20 cellular contexts compared by ENCODE assay signal in the genomic region with DNA sequence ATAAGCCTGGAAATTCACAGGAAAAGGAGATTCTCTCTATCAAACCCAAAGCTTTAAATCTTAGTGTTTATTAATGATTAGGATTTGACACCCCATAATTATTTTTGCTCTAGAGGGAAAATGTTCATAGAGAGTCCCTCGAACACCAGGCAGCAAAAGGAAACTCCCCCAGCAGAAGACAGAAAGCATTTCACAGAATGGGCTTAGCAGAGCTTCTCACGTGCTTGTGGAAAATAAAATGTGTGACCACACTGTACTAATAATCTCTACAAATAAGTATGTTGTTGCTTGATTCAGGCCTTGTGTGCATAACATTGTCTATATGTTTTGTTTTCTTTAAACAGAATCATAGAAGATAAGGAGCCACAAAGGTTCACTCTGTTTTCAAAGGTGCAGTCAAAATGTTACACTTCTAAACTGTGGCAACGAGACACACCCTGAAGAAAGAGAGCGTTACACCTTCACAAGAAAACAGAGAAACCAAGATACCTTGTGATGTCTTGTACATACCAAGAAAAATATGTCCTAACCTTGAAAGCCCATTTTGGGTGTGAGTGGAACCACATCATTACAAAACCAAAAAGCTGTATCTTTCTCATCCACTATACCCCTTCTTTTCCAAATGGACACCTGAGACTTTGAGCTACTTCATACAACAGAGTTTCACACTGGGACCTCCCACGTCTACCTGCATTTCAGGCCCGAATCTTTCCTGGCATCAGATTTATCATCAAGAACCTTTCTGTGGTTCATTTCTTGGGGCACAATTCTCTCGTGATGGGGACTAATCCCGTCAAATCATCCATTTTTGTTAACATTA.
A peak's percentile ranks its signal among the peaks of the same experiment; 100 is the strongest.
DNase-seq lines count a peak whose midpoint lies in the region; ATAC-seq, FAIRE-seq and TF ChIP-seq lines count a peak whose summit lies in the region.
"Had no signal": no experiment of that assay in that cellular context is flagged by ENCODE, and none has a peak within 500 bp of the region (broad histone marks: within the 10 kb centered on the region; RNA-seq: fewer than 3 reads in every experiment).

No MANE protein-coding gene starts in this region.

- peaks cover 64 to 97% (median 85%) of the 10 kb centered on the region in 4 donors for H3K4me1 Mint-ChIP-seq in CD4-positive, alpha-beta memory T cell
- peaks cover 40% of the 10 kb centered on the region for H3K4me1 Mint-ChIP-seq in activated T-helper 17 cell treated with anti-CD3 and anti-CD28 coated beads, Interleukin-2, amount 50 U/mL, for 72 hours
- peaks cover 53 to 92% (median 88%) of the 10 kb centered on the region in 7 donors for H3K4me1 Mint-ChIP-seq in naive thymus-derived CD4-positive, alpha-beta T cell
- H3K4me1 Mint-ChIP-seq in Calu3 (ENCODE audit: low read depth, unreplicated experiment) = no peaks in the 10 kb centered on the region

- no peaks in the 10 kb centered on the region for H3K27me3 ChIP-seq in CD4-positive, alpha-beta memory T cell (ENCODE audit: insufficient read depth, low read length)
- no peaks in the 10 kb centered on the region for H3K27me3 ChIP-seq in naive thymus-derived CD4-positive, alpha-beta T cell (ENCODE audit: control insufficient read depth in 2 of 2, insufficient read depth in 2 of 2, low read length in 2 of 2)
- no peaks in the 10 kb centered on the region for H3K27me3 ChIP-seq in tibial artery
- H3K27me3 ChIP-seq: ascending aorta, suprapubic skin had no signal

- peak overlapping the region; percentile 93 for H3K27ac ChIP-seq in CD4-positive, alpha-beta memory T cell (ENCODE audit: low read depth, low read length)
- H3K27ac ChIP-seq in naive thymus-derived CD4-positive, alpha-beta T cell (ENCODE audit: low read depth, low read length) = peak overlapping the region; percentile 98
- no peak overlapping the region for H3K27ac ChIP-seq in tibial artery
- H3K27ac ChIP-seq: ascending aorta, suprapubic skin had no signal

- CTCF ChIA-PET in CD4-positive, alpha-beta memory T cell (lab: Charles Lee; ENCODE audit: partially characterized antibody) = interaction anchor here (0.7 to 2.7 kb wide), 14 partner anchors 9 to 323 kb away, joined by 3 to 22 read pairs (median 3); no protein-coding TSS in a partner anchor
- CTCF ChIA-PET in naive thymus-derived CD4-positive, alpha-beta T cell (lab: Charles Lee) = interaction anchor here (0.7 to 2.4 kb wide), 8 partner anchors 10 to 326 kb away, joined by 3 to 16 read pairs (median 4); no protein-coding TSS in a partner anchor
- CTCF ChIA-PET in Calu3 (lab: Charles Lee) = no interaction called here

- H3K4me3 Mint-ChIP-seq in CD4-positive, alpha-beta memory T cell = peak overlapping the region; percentile 4 to 95 (median 70)
- peak overlapping the region; percentile 86 for H3K4me3 Mint-ChIP-seq in activated T-helper 17 cell treated with anti-CD3 and anti-CD28 coated beads, Interleukin-2, amount 50 U/mL, for 72 hours
- H3K4me3 Mint-ChIP-seq in naive thymus-derived CD4-positive, alpha-beta T cell = peak overlapping the region; percentile 22 to 97 (median 72)
- no peak overlapping the region for H3K4me3 Mint-ChIP-seq in Calu3 (ENCODE audit: low read depth, unreplicated experiment)

- peaks cover 2 to 5% of the 10 kb centered on the region in 2 donors for H3K36me3 Mint-ChIP-seq in CD4-positive, alpha-beta memory T cell
- H3K36me3 Mint-ChIP-seq in activated T-helper 17 cell treated with anti-CD3 and anti-CD28 coated beads, Interleukin-2, amount 50 U/mL, for 72 hours (ENCODE audit: low read depth) = no peaks in the 10 kb centered on the region
- H3K36me3 Mint-ChIP-seq in naive thymus-derived CD4-positive, alpha-beta T cell = peaks cover 0 to 29% (median 0%) of the 10 kb centered on the region in 5 donors
- H3K36me3 Mint-ChIP-seq in Calu3 (ENCODE audit: insufficient read depth, unreplicated experiment) = no peaks in the 10 kb centered on the region

- TF ChIP-seq CTCF in tibial artery (IDR thresholded peaks at IDR 0.05) (no peak), Calu3 (IDR thresholded peaks at IDR 0.05; ENCODE audit: unreplicated experiment) (no peak)

- FAIRE-seq in GM19239 (lab: Jason Lieb, UNC) = peak; percentile 67
- FAIRE-seq: G401.6, GM12878 had no signal

- ATAC-seq in activated T-helper 17 cell treated with anti-CD3 and anti-CD28 coated beads, Interleukin-2, amount 50 U/mL, for 72 hours (replicated peaks) = peak; percentile 18
- peak; percentile 61 for ATAC-seq in naive thymus-derived CD4-positive, alpha-beta T cell
- ATAC-seq: GM12878, right cardiac atrium had no signal

- peak overlapping the region; percentile 95 to 100 (median 98) for H3K27ac Mint-ChIP-seq in CD4-positive, alpha-beta memory T cell
- peak overlapping the region; percentile 78 for H3K27ac Mint-ChIP-seq in activated T-helper 17 cell treated with anti-CD3 and anti-CD28 coated beads, Interleukin-2, amount 50 U/mL, for 72 hours
- peak overlapping the region; percentile 93 to 100 (median 98) for H3K27ac Mint-ChIP-seq in naive thymus-derived CD4-positive, alpha-beta T cell
- no peak overlapping the region for H3K27ac Mint-ChIP-seq in Calu3 (ENCODE audit: unreplicated experiment)

- H3K9me3 ChIP-seq in CD4-positive, alpha-beta memory T cell (ENCODE audit: control insufficient read depth in 1 of 2, low read length in 2 of 2) = no peaks in the 10 kb centered on the region
- H3K9me3 ChIP-seq in naive thymus-derived CD4-positive, alpha-beta T cell (ENCODE audit: control insufficient read depth in 2 of 3, low read length in 3 of 3) = no peaks in the 10 kb centered on the region
- H3K9me3 ChIP-seq in tibial artery = no peaks in the 10 kb centered on the region
- H3K9me3 ChIP-seq: ascending aorta, suprapubic skin had no signal

- H3K9me3 Mint-ChIP-seq in CD4-positive, alpha-beta memory T cell = peaks cover 0 to 2% (median 0%) of the 10 kb centered on the region in 8 donors
- H3K9me3 Mint-ChIP-seq in activated T-helper 17 cell treated with anti-CD3 and anti-CD28 coated beads, Interleukin-2, amount 50 U/mL, for 72 hours = no peaks in the 10 kb centered on the region
- H3K9me3 Mint-ChIP-seq in naive thymus-derived CD4-positive, alpha-beta T cell = peaks cover 0 to 7% (median 0%) of the 10 kb centered on the region in 11 donors
- H3K9me3 Mint-ChIP-seq in Calu3 (ENCODE audit: low read depth, unreplicated experiment) = no peaks in the 10 kb centered on the region

- no peaks in the 10 kb centered on the region for H3K27me3 Mint-ChIP-seq in CD4-positive, alpha-beta memory T cell
- H3K27me3 Mint-ChIP-seq in activated T-helper 17 cell treated with anti-CD3 and anti-CD28 coated beads, Interleukin-2, amount 50 U/mL, for 72 hours = no peaks in the 10 kb centered on the region
- no peaks in the 10 kb centered on the region for H3K27me3 Mint-ChIP-seq in naive thymus-derived CD4-positive, alpha-beta T cell
- no peaks in the 10 kb centered on the region for H3K27me3 Mint-ChIP-seq in Calu3 (ENCODE audit: unreplicated experiment)

- intact Hi-C loops in CD4-positive, alpha-beta memory T cell (cut with micrococcal nuclease) = loop anchor here (1.0 kb wide), 1 partner anchor 13 kb away; no protein-coding TSS in a partner anchor
- intact Hi-C loops in naive thymus-derived CD4-positive, alpha-beta T cell (cut with micrococcal nuclease) = loop anchor here in 1 of 2 donors (1.0 kb wide), 1 partner anchor 13 kb away; no protein-coding TSS in a partner anchor
- intact Hi-C loops in tibial artery (cut with DNase I; ENCODE audit: low total_unique reads) (no loop called here), Calu3 (cut with micrococcal nuclease; ENCODE audit: unreplicated experiment) (no loop called here)

- POLR2A ChIA-PET in CD4-positive, alpha-beta memory T cell (lab: Charles Lee; ENCODE audit: partially characterized antibody) = interaction anchor here (0.6 to 6.5 kb wide), 49 partner anchors 8 to 526 kb away, joined by 3 to 185 read pairs (median 6); no protein-coding TSS in a partner anchor
- POLR2A ChIA-PET in naive thymus-derived CD4-positive, alpha-beta T cell (lab: Charles Lee) = interaction anchor here (0.6 to 9.7 kb wide), 30 partner anchors 8 to 319 kb away, joined by 3 to 131 read pairs (median 4); no protein-coding TSS in a partner anchor

- H3K4me3 ChIP-seq in CD4-positive, alpha-beta memory T cell (ENCODE audit: low read length in 2 of 2) = no peak overlapping the region
- H3K4me3 ChIP-seq in naive thymus-derived CD4-positive, alpha-beta T cell (ENCODE audit: low read length) = no peak overlapping the region
- no peak overlapping the region for H3K4me3 ChIP-seq in tibial artery
- H3K4me3 ChIP-seq: ascending aorta, GM12878, suprapubic skin had no signal

- no TSS peak for BruUV-seq in Calu3 (replicated peaks; lab: Mats Ljungman, UMichigan)

- peak; percentile 55 to 83 (median 80) for DNase-seq in CD4-positive, alpha-beta memory T cell
- DNase-seq in GM19239 (ENCODE audit: insufficient read length, low spot score) (no peak), tibial artery (no peak), Calu3 (no peak)
- DNase-seq in naive thymus-derived CD4-positive, alpha-beta T cell = peak in 7 of 9 donors; percentile 59 to 88 (median 78)
- DNase-seq in stimulated activated CD4-positive, alpha-beta T cell treated with anti-CD3 and anti-CD28 coated beads, Interleukin-1b, Interleukin-23, amount 100 ng/mL, for 48 hours = no peak
- DNase-seq: AML-193, hypothalamus, kidney glomerular epithelial cell, midbrain, NCI-H187, NCI-H446, occipital lobe, right cardiac atrium, WERI-Rb-1 had no signal

- H3K36me3 ChIP-seq in CD4-positive, alpha-beta memory T cell (ENCODE audit: insufficient read depth, low read length) = no peaks in the 10 kb centered on the region
- no peaks in the 10 kb centered on the region for H3K36me3 ChIP-seq in naive thymus-derived CD4-positive, alpha-beta T cell (ENCODE audit: control insufficient read depth in 2 of 3, insufficient read depth in 3 of 3, low read length in 3 of 3)
- no peaks in the 10 kb centered on the region for H3K36me3 ChIP-seq in tibial artery
- H3K36me3 ChIP-seq: ascending aorta, suprapubic skin, WERI-Rb-1 had no signal

- peaks cover 97% of the 10 kb centered on the region for H3K4me1 ChIP-seq in CD4-positive, alpha-beta memory T cell (ENCODE audit: insufficient read depth, low read length)
- peaks cover 76 to 82% of the 10 kb centered on the region in 2 donors for H3K4me1 ChIP-seq in naive thymus-derived CD4-positive, alpha-beta T cell (ENCODE audit: control insufficient read depth in 2 of 2, insufficient read depth in 2 of 2, low read length in 2 of 2)
- no peaks in the 10 kb centered on the region for H3K4me1 ChIP-seq in tibial artery
- H3K4me1 ChIP-seq: ascending aorta had no signal

Comparison
In these comparisons a context has a peak if more than half of its experiments do, and no peak if none do; other contexts are left out.
1. DNase-seq: peak in CD4-positive, alpha-beta memory T cell (5 of 5) and naive thymus-derived CD4-positive, alpha-beta T cell (7 of 9); none in GM19239 (single experiment), tibial artery (0 of 2), Calu3 (single experiment) and stimulated activated CD4-positive, alpha-beta T cell treated with anti-CD3 and anti-CD28 coated beads, Interleukin-1b, Interleukin-23, amount 100 ng/mL, for 48 hours (single experiment).
2. H3K27ac ChIP-seq: peak in CD4-positive, alpha-beta memory T cell (single experiment) and naive thymus-derived CD4-positive, alpha-beta T cell (single experiment); none in tibial artery (0 of 2).